Comparison of ENCODE assay signal across 23 cellular contexts in genomic region chr4:105387466-105387865, GRCh38.
"Had no signal": no experiment of that assay in that cellular context is flagged by ENCODE, and none has a peak within 500 bp of the region (broad histone marks: within the 10 kb centered on the region; RNA-seq: fewer than 3 reads in every experiment).

No MANE protein-coding gene starts in this region.

- DNase-seq: activated CD4-positive, alpha-beta T cell treated with anti-CD3 and anti-CD28 coated beads, Interleukin-2, amount 10 ng/mL, durations not matched to agents 7 days and 5 days; activated CD4-positive, CD25-positive, alpha-beta regulatory T cell treated with anti-CD3 and anti-CD28 coated beads, Interleukin-2, amount 50 U/mL, for 72 hours; activated CD8-positive, alpha-beta T cell treated with anti-CD3 and anti-CD28 coated beads, Interleukin-2, amount 10 ng/mL, durations not matched to agents 7 days and 5 days; activated gamma-delta T cell; activated naive CD4-positive, alpha-beta T cell treated with anti-CD3 and anti-CD28 coated beads, Interleukin-2, amount 50 U/mL, for 16 hours; brain microvascular endothelial cell; caudate nucleus; dorsolateral prefrontal cortex; effector memory CD8-positive, alpha-beta T cell; foreskin keratinocyte; kidney; lower lobe of right lung; naive thymus-derived CD4-positive, alpha-beta T cell; occipital lobe; posterior cingulate gyrus; right lobe of liver; stimulated activated CD4-positive, alpha-beta T cell treated with anti-CD3 and anti-CD28 coated beads, Interleukin-1b, Interleukin-23, amount 100 ng/mL, for 48 hours; substantia nigra; thyroid gland had no signal

- H3K4me3 ChIP-seq: ascending aorta, dorsolateral prefrontal cortex, lower lobe of right lung, right lobe of liver, skin epidermis, thyroid gland had no signal

- H3K27me3 ChIP-seq: ascending aorta, brain microvascular endothelial cell, dorsolateral prefrontal cortex, foreskin keratinocyte, right lobe of liver, thyroid gland had no signal

- FAIRE-seq: endothelial cell of umbilical vein had no signal

- H3K36me3 ChIP-seq: brain microvascular endothelial cell had no signal

- ATAC-seq: activated CD8-positive, alpha-beta T cell treated with anti-CD3 and anti-CD28 coated beads, Interleukin-2, amount 10 ng/mL, durations not matched to agents 7 days and 5 days; effector memory CD8-positive, alpha-beta T cell; esophagus mucosa; foreskin keratinocyte; lower lobe of right lung; naive thymus-derived CD4-positive, alpha-beta T cell; right lobe of liver had no signal
